ENCODE assay signal across 8 cellular contexts in the genomic region with DNA sequence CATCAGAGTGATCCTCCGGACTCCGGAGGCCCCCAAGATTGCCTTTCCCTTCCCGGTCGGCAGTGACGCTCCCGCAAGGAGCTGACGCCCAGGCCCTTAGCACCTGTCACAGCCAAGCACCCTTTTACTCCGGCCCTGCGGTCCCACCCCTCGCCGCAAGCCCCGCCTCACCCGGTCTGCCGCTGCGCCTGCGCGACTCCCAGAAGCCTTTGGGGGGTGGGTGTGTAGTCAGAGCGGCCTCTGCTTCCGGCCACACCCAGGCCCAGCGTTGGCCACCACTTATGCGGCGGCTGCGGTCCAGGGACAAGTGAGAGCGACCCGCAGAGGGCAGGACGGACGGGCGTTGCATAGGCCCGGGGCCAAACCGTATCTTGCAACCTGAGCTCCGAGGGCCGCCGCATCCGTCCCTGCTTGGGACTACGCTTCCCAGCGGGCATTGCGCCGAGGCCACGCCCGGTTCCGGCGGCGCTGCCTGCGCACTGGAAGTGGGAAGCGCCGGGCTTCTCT. TPM values are rescaled to one million over a fixed set of nuclear protein-coding genes. Genes with fewer than 3 reads are reported as not detected.
DNase-seq lines count a peak whose midpoint lies in the region; ATAC-seq and TF ChIP-seq lines count a peak whose summit lies in the region.

No MANE protein-coding gene starts in this region.

- peaks cover 25% of the 10 kb centered on the region for H3K36me3 Mint-ChIP-seq in type B pancreatic cell

- DNase-seq in BJ (ENCODE audit: low read depth) (peak; percentile 31), NCI-H1092 treated with DMSO at 0.1 percent for 48 hours (lab: John Stamatoyannopoulos, UW) (peak; percentile 90), T-helper 9 cell (peak; percentile 74), ascending aorta (ENCODE audit: low spot score in 2 of 2) (peak; percentile 45 to 93), right cardiac atrium (peak; percentile 92 to 97 (median 96)), prostate gland (ENCODE audit: low spot score) (peak; percentile 86), type B pancreatic cell (ENCODE audit: extremely low spot score, unreplicated experiment) (peak; percentile 92)

- H3K9me3 Mint-ChIP-seq in type B pancreatic cell = peaks cover 20% of the 10 kb centered on the region

- peak overlapping the region; percentile 88 for H3K27ac Mint-ChIP-seq in type B pancreatic cell

- H3K4me3 ChIP-seq in BJ (ENCODE audit: low read depth, low read length) (peak overlapping the region; percentile 86), ascending aorta (peak overlapping the region; percentile 85 to 92), right cardiac atrium (ENCODE audit: low read length) (peak overlapping the region; percentile 79), prostate gland (peak overlapping the region; percentile 64 to 77)

- TF ChIP-seq CTCF in BJ (IDR thresholded peaks at IDR 0.05; ENCODE audit: insufficient read depth, low read depth, low read length) (no peak), ascending aorta (IDR thresholded peaks at IDR 0.05) (no peak), prostate gland (IDR thresholded peaks at IDR 0.05) (peak in 2 of 4 experiments; percentile 25 to 33), type B pancreatic cell (conservative IDR thresholded peaks at IDR 0.05) (no peak)

- intact Hi-C loops in ascending aorta (cut with DNase I) = loop anchor here (1.0 to 2.0 kb wide), 6 partner anchors 29 to 145 kb away; a partner anchor contains a TSS
- intact Hi-C loops in right cardiac atrium (cut with DNase I) = loop anchor here in 1 of 4 donors (2.0 kb wide), 1 partner anchor 30 kb away; no protein-coding TSS in a partner anchor
- intact Hi-C loops in prostate gland (cut with DNase I) = loop anchor here (1.0 kb wide), 2 partner anchors 29 to 31 kb away; a partner anchor contains a TSS

- H3K27me3 Mint-ChIP-seq in type B pancreatic cell = no peaks in the 10 kb centered on the region

- H3K27ac ChIP-seq in ascending aorta (peak overlapping the region; percentile 91 to 94), right cardiac atrium (ENCODE audit: low read length) (peak overlapping the region; percentile 99), prostate gland (peak overlapping the region; percentile 88 to 91)

- POLR2A ChIA-PET in BJ (lab: Charles Lee) = no interaction called here

- H3K4me1 Mint-ChIP-seq in type B pancreatic cell (ENCODE audit: unreplicated experiment) = no peaks in the 10 kb centered on the region

- H3K27me3 ChIP-seq in BJ (ENCODE audit: control insufficient read depth, insufficient read depth, low read length) (no peaks in the 10 kb centered on the region), ascending aorta (no peaks in the 10 kb centered on the region), right cardiac atrium (ENCODE audit: control insufficient read depth, insufficient read depth) (no peaks in the 10 kb centered on the region), prostate gland (replicated peaks; ENCODE audit: insufficient read depth) (no peaks in the 10 kb centered on the region)

- H3K36me3 ChIP-seq in BJ (ENCODE audit: control insufficient read depth, insufficient read depth, low read length) (no peaks in the 10 kb centered on the region; the same call in 1 of the 2 replicates), ascending aorta (peaks cover 15 to 34% of the 10 kb centered on the region in 2 donors), prostate gland (no peaks in the 10 kb centered on the region)

- under 1% methylated on average over 46 of the region's 46 CpGs for WGBS in right cardiac atrium
- WGBS in prostate gland = 2% methylated on average over 42 of the region's 46 CpGs

- TF ChIP-seq POLR2A in prostate gland (IDR thresholded peaks at IDR 0.05) = peak; percentile 37

- peak; percentile 88 for ATAC-seq in GM21619 (IDR thresholded peaks at IDR 0.05; ENCODE audit: unreplicated experiment)
- ATAC-seq in right cardiac atrium = peak; percentile 99

- CTCF ChIA-PET in BJ (lab: Yijun Ruan, JAX) = no interaction called here

- H3K9me3 ChIP-seq in ascending aorta (peaks cover 43 to 86% of the 10 kb centered on the region in 2 donors), right cardiac atrium (ENCODE audit: control insufficient read depth, low read length) (peaks cover 6% of the 10 kb centered on the region), prostate gland (no peaks in the 10 kb centered on the region)

- peaks cover 0 to 10% of the 10 kb centered on the region in 2 donors for H3K4me1 ChIP-seq in ascending aorta
- peaks cover 4% of the 10 kb centered on the region for H3K4me1 ChIP-seq in right cardiac atrium (ENCODE audit: control insufficient read depth, insufficient read depth, low read length)
- H3K4me1 ChIP-seq in prostate gland (replicated peaks) = no peaks in the 10 kb centered on the region

- peak overlapping the region; percentile 95 for H3K4me3 Mint-ChIP-seq in type B pancreatic cell

RNA-seq across cellular contexts. Expression of a gene that starts 0.4 kb away (rescaled TPM):
- 2.6 and 4.9 TPM in 2 replicates for polyA plus RNA-seq in BJ (2011; rRNA removed)
- 2.7 and 3.8 TPM in 2 replicates for polyA minus RNA-seq in BJ (2011; rRNA and poly(A)+ RNA removed)
- 20.1 TPM for total RNA-seq in ascending aorta
- 1 to 10 TPM; 5.2 to 6.7 (median 6.0) TPM for total RNA-seq in right cardiac atrium
- 3.8 TPM for polyA plus RNA-seq in right cardiac atrium
- total RNA-seq in prostate gland = 10 to 100 TPM in 1 of 2 donors, 1 to 10 TPM in 1; 3.7 to 17.8 TPM
- total RNA-seq in type B pancreatic cell (ENCODE audit: low replicate concordance) = 6.2 and 7.2 TPM in 2 replicates

RNA-seq across cellular contexts. Expression of a gene that starts 29.0 kb away (rescaled TPM):
- polyA plus RNA-seq in BJ (2011; rRNA removed) = 1.7 and 2.7 TPM in 2 replicates
- 2.5 and 3.0 TPM in 2 replicates for polyA minus RNA-seq in BJ (2011; rRNA and poly(A)+ RNA removed)
- 0.21 TPM for total RNA-seq in ascending aorta
- total RNA-seq in right cardiac atrium = 1 to 10 TPM; 3.5 to 5.2 (median 4.8) TPM
- polyA plus RNA-seq in right cardiac atrium = 2.8 TPM
- total RNA-seq in prostate gland = 1 to 10 TPM; 5.7 to 6.3 TPM
- total RNA-seq in type B pancreatic cell (ENCODE audit: low replicate concordance) = 5.1 and 6.5 TPM in 2 replicates

RNA-seq across cellular contexts. Expression of a gene that starts 30.7 kb away (rescaled TPM):
- polyA plus RNA-seq in BJ (2011; rRNA removed) (2.2 and 3.6 TPM in 2 replicates), right cardiac atrium (2.8 TPM)
- 1.6 and 2.6 TPM in 2 replicates for polyA minus RNA-seq in BJ (2011; rRNA and poly(A)+ RNA removed)
- total RNA-seq in ascending aorta (4.8 TPM), right cardiac atrium (1 to 10 TPM; 4.5 to 9.3 (median 6.7) TPM), prostate gland (1 to 10 TPM; 4.9 to 8.8 TPM), type B pancreatic cell (ENCODE audit: low replicate concordance) (0.05 TPM in 1 of 2 replicates, not detected in the other)

RNA-seq across cellular contexts. Expression of a gene that starts 56.8 kb away (rescaled TPM):
- 3.8 and 6.6 TPM in 2 replicates for polyA plus RNA-seq in BJ (2011; rRNA removed)
- 4.5 and 6.0 TPM in 2 replicates for polyA minus RNA-seq in BJ (2011; rRNA and poly(A)+ RNA removed)
- 30.5 TPM for total RNA-seq in ascending aorta
- 1 to 10 TPM; 5.7 to 7.5 (median 6.4) TPM for total RNA-seq in right cardiac atrium
- polyA plus RNA-seq in right cardiac atrium = 5.0 TPM
- total RNA-seq in prostate gland = 10 to 100 TPM; 10.3 to 19.7 TPM
- 10.4 and 15.8 TPM in 2 replicates for total RNA-seq in type B pancreatic cell (ENCODE audit: low replicate concordance)

Comparison
In these comparisons a context has a peak if more than half of its experiments do, and no peak if none do; other contexts are left out.
1. Peak in every context shown above with its lines: DNase-seq, ATAC-seq, H3K4me3 ChIP-seq and H3K27ac ChIP-seq.
2. DNase-seq: peak in every context shown above with its lines; median percentile 96 in right cardiac atrium; 92 in type B pancreatic cell; 90 in NCI-H1092 treated with DMSO at 0.1 percent for 48 hours; 86 in prostate gland; 74 in T-helper 9 cell; 69 in ascending aorta; 31 in BJ.